In the genomic region with DNA sequence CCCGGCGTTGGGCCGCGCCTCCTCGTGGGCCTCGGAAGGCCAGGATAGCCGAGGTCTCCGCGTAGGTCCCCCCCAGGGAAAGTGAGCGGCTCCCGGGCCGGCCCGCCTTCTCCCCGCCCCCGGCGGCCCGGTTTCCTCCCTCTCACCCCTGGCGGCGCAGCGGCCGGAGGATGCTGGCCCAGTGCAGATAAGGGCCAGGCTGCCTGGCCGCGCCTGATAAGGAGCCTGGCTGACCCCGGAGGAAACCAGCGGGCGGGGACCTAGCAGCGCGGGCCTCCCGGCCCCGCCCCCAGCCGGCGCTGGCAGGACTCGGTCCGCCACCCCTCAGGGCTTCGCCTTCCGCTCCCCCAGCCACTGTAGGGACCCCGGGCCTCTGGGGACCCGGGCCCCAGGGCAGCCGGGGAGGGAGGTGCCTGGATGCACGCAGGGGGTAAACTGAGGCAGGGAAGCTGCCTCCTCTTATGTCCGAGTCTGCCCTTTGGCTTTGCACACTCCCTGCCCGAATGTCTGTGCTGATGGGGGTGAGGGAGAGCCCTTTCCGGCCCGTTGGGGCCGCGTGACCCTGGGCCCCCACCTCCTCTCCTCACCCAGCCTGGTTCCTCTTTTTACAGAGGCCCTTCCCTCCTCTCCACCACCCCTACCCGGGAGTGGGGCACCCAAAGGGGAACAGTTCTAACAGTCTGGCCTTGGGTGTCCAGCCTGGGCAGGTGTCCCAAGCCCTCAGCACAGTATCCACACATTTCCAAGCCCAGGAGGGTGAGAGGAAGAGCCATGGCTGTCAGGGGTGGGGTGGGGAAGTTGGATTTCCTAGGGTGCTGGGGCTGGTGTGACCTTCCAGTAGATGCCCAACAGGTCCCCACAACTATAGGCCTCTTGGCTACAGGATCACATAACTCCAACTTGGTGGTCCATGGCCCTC, we compare ENCODE assay signal across 8 cellular contexts. TPM values are rescaled to one million over a fixed set of nuclear protein-coding genes. Genes with fewer than 3 reads are reported as not detected.
DNase-seq lines count a peak whose midpoint lies in the region; ATAC-seq and TF ChIP-seq lines count a peak whose summit lies in the region.

Gene LYL1, minus strand, starts transcription at position 193 of the 919 bp plus-strand sequence. CDS start 1,687 bp downstream, outside the sequence.

- peak within 1 kb of the TSS; percentile 61 for H3K4me3 ChIP-seq in osteoblast (ENCODE audit: insufficient read depth, low read length)

- POLR2A ChIA-PET in activated CD4-positive, alpha-beta T cell treated with anti-CD3 and anti-CD28 coated beads, Interleukin-2, amount 10 ng/mL, durations not matched to agents 7 days and 5 days (lab: Charles Lee), result no interaction called here

- no peaks in the 10 kb centered on the region for H3K27me3 ChIP-seq in osteoblast (ENCODE audit: insufficient read depth, low read length)

- H3K9me3 ChIP-seq in osteoblast (ENCODE audit: low read depth, low read length), result no peaks in the 10 kb centered on the region

- CTCF ChIA-PET in activated CD4-positive, alpha-beta T cell treated with anti-CD3 and anti-CD28 coated beads, Interleukin-2, amount 10 ng/mL, durations not matched to agents 7 days and 5 days (lab: Charles Lee), result interaction anchor here (0.6 to 3.0 kb wide), 3 partner anchors 10 to 685 kb away, joined by 4 to 15 read pairs (median 4); no protein-coding TSS in a partner anchor

- no peak for DNase-seq in activated CD4-positive, alpha-beta T cell treated with anti-CD3 and anti-CD28 coated beads, Interleukin-2, amount 10 ng/mL, durations not matched to agents 7 days and 5 days
- DNase-seq in foreskin melanocyte (peak; percentile 24), osteoblast (ENCODE audit: insufficient read length, low spot score, missing footprints) (peak; percentile 98), T-helper 9 cell (no peak), kidney glomerular epithelial cell (lab: John Stamatoyannopoulos, UW) (no peak)

- peaks cover 7% of the 10 kb centered on the region for H3K36me3 ChIP-seq in osteoblast (ENCODE audit: insufficient read depth, low read length)

- no peaks in the 10 kb centered on the region for H3K9me3 Mint-ChIP-seq in activated CD4-positive, alpha-beta T cell treated with anti-CD3 and anti-CD28 coated beads, Interleukin-2, amount 10 ng/mL, durations not matched to agents 7 days and 5 days

- H3K4me1 Mint-ChIP-seq in activated CD4-positive, alpha-beta T cell treated with anti-CD3 and anti-CD28 coated beads, Interleukin-2, amount 10 ng/mL, durations not matched to agents 7 days and 5 days, result peaks cover 47% of the 10 kb centered on the region

- ATAC-seq in GM18505 (IDR thresholded peaks at IDR 0.05; ENCODE audit: unreplicated experiment), result peak; percentile 32
- ATAC-seq in HG03520 (IDR thresholded peaks at IDR 0.05; ENCODE audit: unreplicated experiment), result peak; percentile 34

- H4K20me1 ChIP-seq in osteoblast (ENCODE audit: insufficient read depth, low read length), result peaks cover 7% of the 10 kb centered on the region

- H3K79me2 ChIP-seq in osteoblast (ENCODE audit: insufficient read depth, low read length), result no peaks in the 10 kb centered on the region

- no peak within 1 kb of the TSS for H2AFZ ChIP-seq in osteoblast (ENCODE audit: low read length)

- H3K4me2 ChIP-seq in osteoblast (ENCODE audit: insufficient read depth, low read length), result peak within 1 kb of the TSS; percentile 54

- peaks cover 10% of the 10 kb centered on the region for H3K4me1 ChIP-seq in osteoblast (ENCODE audit: insufficient read depth, low read length)

- peak within 1 kb of the TSS; percentile 44 for H3K4me3 Mint-ChIP-seq in activated CD4-positive, alpha-beta T cell treated with anti-CD3 and anti-CD28 coated beads, Interleukin-2, amount 10 ng/mL, durations not matched to agents 7 days and 5 days

- H3K27ac ChIP-seq in 22Rv1 (peak within 1 kb of the TSS; percentile 33), osteoblast (ENCODE audit: low read depth, low read length) (peak within 1 kb of the TSS; percentile 45)

- peaks cover 15% of the 10 kb centered on the region for H3K27me3 Mint-ChIP-seq in activated CD4-positive, alpha-beta T cell treated with anti-CD3 and anti-CD28 coated beads, Interleukin-2, amount 10 ng/mL, durations not matched to agents 7 days and 5 days

- TF ChIP-seq POLR2A in GM18505 (IDR thresholded peaks at IDR 0.05; ENCODE audit: borderline replicate concordance, extremely low read depth, insufficient read depth, insufficient read length), result peak; percentile 68

- TF ChIP-seq CTCF in 22Rv1 (IDR thresholded peaks at IDR 0.05) (no peak), osteoblast (IDR thresholded peaks at IDR 0.05; ENCODE audit: extremely low read depth, low read depth, low read length) (no peak)

- peaks cover 7% of the 10 kb centered on the region for H3K36me3 Mint-ChIP-seq in activated CD4-positive, alpha-beta T cell treated with anti-CD3 and anti-CD28 coated beads, Interleukin-2, amount 10 ng/mL, durations not matched to agents 7 days and 5 days (ENCODE audit: low read depth)

- H3K27ac Mint-ChIP-seq in activated CD4-positive, alpha-beta T cell treated with anti-CD3 and anti-CD28 coated beads, Interleukin-2, amount 10 ng/mL, durations not matched to agents 7 days and 5 days, result no peak within 1 kb of the TSS

RNA-seq across cellular contexts. Expression of gene LYL1, which starts in this region (rescaled TPM):
- total RNA-seq in activated CD4-positive, alpha-beta T cell treated with anti-CD3 and anti-CD28 coated beads, Interleukin-2, amount 10 ng/mL, durations not matched to agents 7 days and 5 days, result 1 to 10 TPM; 2.3 to 2.5 TPM
- 0.29 and 0.36 TPM in 2 replicates for total RNA-seq in osteoblast

Comparison
In these comparisons a context has a peak if more than half of its experiments do, and no peak if none do; other contexts are left out.
1. Peak in DNase-seq, H3K4me3 ChIP-seq, H3K27ac ChIP-seq and H3K4me2 ChIP-seq in osteoblast; RNA of the gene not detected or under 1 TPM.